Comparison of ENCODE assay signal across 22 cellular contexts in the genomic region with DNA sequence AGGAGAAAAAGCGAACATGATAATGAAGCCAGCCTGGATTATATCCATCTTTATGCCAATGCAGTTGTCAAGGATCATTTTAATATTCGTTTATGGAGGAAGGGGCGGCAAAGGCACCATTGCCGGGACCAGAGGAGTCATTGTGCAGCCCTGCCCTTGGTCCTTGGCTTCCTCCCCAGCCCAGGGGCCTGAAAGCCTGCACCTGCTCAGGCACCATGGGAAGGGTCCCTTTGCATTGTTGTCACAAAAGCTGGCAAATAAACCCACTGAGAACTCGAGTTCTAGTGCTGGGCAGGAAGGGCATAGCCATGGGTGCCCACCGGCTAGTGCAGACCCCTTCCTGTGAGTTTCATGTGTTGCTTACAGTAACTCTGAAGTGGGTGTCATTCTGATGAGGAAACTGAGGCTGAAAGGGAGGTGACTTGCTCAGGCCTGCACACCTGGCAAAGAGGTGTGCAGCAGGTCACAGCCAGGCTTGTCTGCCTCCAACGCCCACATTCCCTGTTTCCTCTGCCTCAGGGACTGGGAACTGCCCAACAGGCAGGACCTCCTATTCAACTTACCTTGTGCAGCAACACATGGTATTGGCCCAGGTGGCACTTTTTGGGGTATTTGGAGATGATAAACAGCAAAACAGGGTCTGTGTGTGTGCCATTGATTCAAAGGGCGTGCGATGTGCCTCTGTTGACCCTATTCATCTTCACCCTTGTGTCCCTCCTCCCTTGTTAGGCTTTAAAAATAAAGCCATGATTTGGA.
DNase-seq lines count a peak whose midpoint lies in the region; ATAC-seq and TF ChIP-seq lines count a peak whose summit lies in the region.
"Had no signal": no experiment of that assay in that cellular context is flagged by ENCODE, and none has a peak within 500 bp of the region (broad histone marks: within the 10 kb centered on the region; RNA-seq: fewer than 3 reads in every experiment).

No MANE protein-coding gene starts in this region.

- no peak for ATAC-seq in HG03280 (IDR thresholded peaks at IDR 0.05; ENCODE audit: unreplicated experiment)
- ATAC-seq in HG03460 (IDR thresholded peaks at IDR 0.05; ENCODE audit: unreplicated experiment) = no peak
- ATAC-seq: activated T-cell treated with anti-CD3 and anti-CD28 coated beads, Interleukin-2, amount 50 U/mL, for 72 hours; natural killer cell had no signal

- no peak overlapping the region for H3K4me2 ChIP-seq in H9 (ENCODE audit: insufficient read depth, insufficient read length, low read length)

- POLR2A ChIA-PET in RWPE1 (lab: Yijun Ruan, JAX; ENCODE audit: low non-redundant PET) = no interaction called here

- CTCF ChIA-PET in RWPE1 (lab: Yijun Ruan, JAX) = no interaction called here

- H3K4me1 ChIP-seq in H9 (ENCODE audit: insufficient read depth, low read length) = peaks cover 6% of the 10 kb centered on the region; the same call in 1 of the 2 replicates
- peaks cover 77% of the 10 kb centered on the region for H3K4me1 ChIP-seq in muscle layer of colon (ENCODE audit: insufficient read depth, low read length)
- H3K4me1 ChIP-seq in stomach smooth muscle (ENCODE audit: control insufficient read depth, insufficient read depth, low read length) = peaks cover 51% of the 10 kb centered on the region
- H3K4me1 ChIP-seq: colonic mucosa had no signal

- H4K91ac ChIP-seq in H9 (ENCODE audit: insufficient read length, low read depth, low read length) = no peak overlapping the region

- no peaks in the 10 kb centered on the region for H3K9me3 ChIP-seq in H9 (ENCODE audit: control insufficient read depth, low read depth, low read length)
- no peaks in the 10 kb centered on the region for H3K9me3 ChIP-seq in muscle layer of colon (ENCODE audit: low read length)
- no peaks in the 10 kb centered on the region for H3K9me3 ChIP-seq in stomach smooth muscle (ENCODE audit: control insufficient read depth in 2 of 2, low read length in 2 of 2)
- H3K9me3 ChIP-seq: colonic mucosa had no signal

- H4K5ac ChIP-seq in H9 (ENCODE audit: insufficient read length, low read depth, low read length) = no peak overlapping the region

- 0 out of 2 replicates have a peak overlapping the region, but pooled peaks have one; percentile 27 for H2BK15ac ChIP-seq in H9 (ENCODE audit: low read depth, low read length)

- H3K27me3 ChIP-seq in H9 (ENCODE audit: insufficient read depth, low read length) (no peaks in the 10 kb centered on the region), muscle layer of colon (ENCODE audit: control insufficient read depth in 1 of 2, insufficient read depth in 2 of 2, low read length in 2 of 2) (no peaks in the 10 kb centered on the region), stomach smooth muscle (ENCODE audit: control insufficient read depth in 1 of 2, insufficient read depth in 2 of 2, low read length in 2 of 2) (no peaks in the 10 kb centered on the region)
- H3K27me3 ChIP-seq: colonic mucosa had no signal

- H3K79me2 ChIP-seq in H9 (ENCODE audit: insufficient read depth, low read length) = no peaks in the 10 kb centered on the region

- no peak for DNase-seq in H9
- no peak for DNase-seq in caudate nucleus (lab: John Stamatoyannopoulos, UW)
- DNase-seq in RWPE1 (ENCODE audit: low spot score) = no peak
- no peak for DNase-seq in activated CD4-positive, alpha-beta T cell treated with anti-CD3 and anti-CD28 coated beads for 4 hours
- DNase-seq: activated CD4-positive, alpha-beta T cell treated with anti-CD3 and anti-CD28 coated beads for 1 hour; activated T-cell treated with anti-CD3 and anti-CD28 coated beads, Interleukin-2, amount 50 U/mL, for 72 hours; colonic mucosa; islet precursor cell; natural killer cell; NCI-H1436; NCI-H526; SHP77 treated with DMSO at 0.1 percent for 48 hours; stimulated activated CD4-positive, alpha-beta T cell treated with anti-CD3 and anti-CD28 coated beads, Interleukin-2, amount 100 ng/mL, for 48 hours had no signal

- TF ChIP-seq CTCF in H9 (conservative IDR thresholded peaks at IDR 0.05) (no peak), RWPE1 (conservative IDR thresholded peaks at IDR 0.05; ENCODE audit: low read depth) (no peak)

- H3K9ac ChIP-seq in H9 (ENCODE audit: extremely low read depth, insufficient read length, low read length) = no peak overlapping the region
- no peak overlapping the region for H3K9ac ChIP-seq in muscle layer of colon (ENCODE audit: low read length)
- no peak overlapping the region for H3K9ac ChIP-seq in stomach smooth muscle (ENCODE audit: low read length in 2 of 2)
- H3K9ac ChIP-seq: parathyroid adenoma had no signal

- WGBS in H9 (ENCODE audit: extremely low coverage, insufficient read length, low lambda C conversion rate) = no CpG with 5 or more reads among the region's 9 CpGs

- peak overlapping the region; percentile 11 for H3K18ac ChIP-seq in H9 (ENCODE audit: insufficient read length, low read depth, low read length)

- no peak overlapping the region for H2AK5ac ChIP-seq in H9 (ENCODE audit: insufficient read length, low read length)

- H3K27me3 Mint-ChIP-seq in H9 (ENCODE audit: low read depth) = no peaks in the 10 kb centered on the region
- H3K27me3 Mint-ChIP-seq: activated naive CD8-positive, alpha-beta T cell had no signal

- no peak overlapping the region for H3K56ac ChIP-seq in H9 (ENCODE audit: insufficient read length, low read depth, low read length)

- no peak overlapping the region for H4K8ac ChIP-seq in H9 (replicated peaks; ENCODE audit: insufficient read length, low read depth, low read length)

- H2BK12ac ChIP-seq in H9 (ENCODE audit: insufficient read length, low read depth, low read length) = no peak overlapping the region

- H3K14ac ChIP-seq in H9 (ENCODE audit: insufficient read depth, low read length) = no peak overlapping the region; the same call in 1 of the 2 replicates

- peaks cover 61 to 68% of the 10 kb centered on the region in 2 experiments for H3K4me1 Mint-ChIP-seq in H9
- H3K4me1 Mint-ChIP-seq: memory B cell had no signal

- H4K20me1 ChIP-seq in H9 (ENCODE audit: control insufficient read depth, insufficient read depth, insufficient read length) = no peaks in the 10 kb centered on the region

- no peak overlapping the region for H2AFZ ChIP-seq in H9 (ENCODE audit: low read length)
- H2AFZ ChIP-seq: parathyroid adenoma had no signal

- no peaks in the 10 kb centered on the region for H3K9me3 Mint-ChIP-seq in H9
- H3K9me3 Mint-ChIP-seq: activated T-cell treated with anti-CD3 and anti-CD28 coated beads, Interleukin-2, amount 50 U/mL, for 72 hours; memory B cell; stimulated activated naive CD8-positive, alpha-beta T cell treated with anti-CD3 and anti-CD28 coated beads, Interleukin-15, Interleukin-2, amounts not matched to agents 100 ng/mL and 50 ng/mL, for 24 hours had no signal

- H3K27ac Mint-ChIP-seq in H9 = no peak overlapping the region; a peak in 1 of 7 replicates
- H3K27ac Mint-ChIP-seq: activated naive CD8-positive, alpha-beta T cell; activated T-cell treated with anti-CD3 and anti-CD28 coated beads, Interleukin-2, amount 50 U/mL, for 72 hours; memory B cell; natural killer cell; stimulated activated naive CD8-positive, alpha-beta T cell treated with anti-CD3 and anti-CD28 coated beads, Interleukin-15, Interleukin-2, amounts not matched to agents 100 ng/mL and 50 ng/mL, for 24 hours had no signal

- no peaks in the 10 kb centered on the region for H3K79me1 ChIP-seq in H9 (ENCODE audit: insufficient read depth, low read depth, low read length, poor library complexity, severe bottlenecking)

- H3K4me3 ChIP-seq in muscle layer of colon (ENCODE audit: low read depth in 1 of 2, low read length in 2 of 2) = no peak overlapping the region
- peak overlapping the region in 1 of 2 donors; percentile 40 for H3K4me3 ChIP-seq in stomach smooth muscle (ENCODE audit: low read length in 2 of 2)
- H3K4me3 ChIP-seq: colonic mucosa had no signal

- H3K36me3 ChIP-seq in muscle layer of colon (ENCODE audit: insufficient read depth, low read length) = no peaks in the 10 kb centered on the region
- no peaks in the 10 kb centered on the region for H3K36me3 ChIP-seq in stomach smooth muscle (ENCODE audit: control insufficient read depth in 2 of 2, insufficient read depth in 2 of 2, low read length in 2 of 2)
- H3K36me3 ChIP-seq: colonic mucosa had no signal

- no peaks in the 10 kb centered on the region for H3K23me2 ChIP-seq in H9 (ENCODE audit: insufficient read length, low read depth, low read length, poor library complexity, severe bottlenecking)

- no peak overlapping the region for H3K4me3 Mint-ChIP-seq in H9
- H3K4me3 Mint-ChIP-seq: activated naive CD8-positive, alpha-beta T cell; activated T-cell treated with anti-CD3 and anti-CD28 coated beads, Interleukin-2, amount 50 U/mL, for 72 hours; memory B cell; natural killer cell; stimulated activated naive CD8-positive, alpha-beta T cell treated with anti-CD3 and anti-CD28 coated beads, Interleukin-15, Interleukin-2, amounts not matched to agents 100 ng/mL and 50 ng/mL, for 24 hours had no signal

- H3K27ac ChIP-seq in H9 (ENCODE audit: insufficient read length, low read depth, low read length) = no peak overlapping the region
- peak overlapping the region; percentile 11 for H3K27ac ChIP-seq in caudate nucleus (ENCODE audit: low read depth, low read length)
- H3K27ac ChIP-seq in muscle layer of colon (ENCODE audit: low read depth, low read length) = peak overlapping the region; percentile 67
- peak overlapping the region; percentile 87 for H3K27ac ChIP-seq in stomach smooth muscle (ENCODE audit: low read length)
- no peak overlapping the region for H3K27ac ChIP-seq in RWPE1
- H3K27ac ChIP-seq: C4-2B, parathyroid adenoma had no signal

- no peak overlapping the region for H2BK5ac ChIP-seq in H9 (ENCODE audit: insufficient read length, low read length)

- H2BK120ac ChIP-seq in H9 (ENCODE audit: low read depth, low read length, poor library complexity, severe bottlenecking) = no peak overlapping the region

- no peaks in the 10 kb centered on the region for H3K36me3 Mint-ChIP-seq in H9 (ENCODE audit: insufficient read depth in 1 of 3, low read depth in 3 of 3)
- H3K36me3 Mint-ChIP-seq: memory B cell, natural killer cell had no signal

- no peak overlapping the region; the same call in 1 of the 2 replicates for H3K4ac ChIP-seq in H9 (ENCODE audit: low read depth, low read length)

- H2BK20ac ChIP-seq in H9 (ENCODE audit: low read depth, low read length, poor library complexity, severe bottlenecking) = no peak overlapping the region

- H3T11ph ChIP-seq in H9 (ENCODE audit: low read length) = no peak overlapping the region

- H3K23ac ChIP-seq in H9 (ENCODE audit: insufficient read length, low read depth, low read length) = no peak overlapping the region

Comparison
In these comparisons a context has a peak if more than half of its experiments do, and no peak if none do; other contexts are left out.
1. H3K27ac ChIP-seq: peak in caudate nucleus (single experiment), muscle layer of colon (single experiment) and stomach smooth muscle (single experiment); none in H9 (single experiment) and RWPE1 (single experiment).